Comparison of ENCODE assay signal across 8 cellular contexts in the genomic region with DNA sequence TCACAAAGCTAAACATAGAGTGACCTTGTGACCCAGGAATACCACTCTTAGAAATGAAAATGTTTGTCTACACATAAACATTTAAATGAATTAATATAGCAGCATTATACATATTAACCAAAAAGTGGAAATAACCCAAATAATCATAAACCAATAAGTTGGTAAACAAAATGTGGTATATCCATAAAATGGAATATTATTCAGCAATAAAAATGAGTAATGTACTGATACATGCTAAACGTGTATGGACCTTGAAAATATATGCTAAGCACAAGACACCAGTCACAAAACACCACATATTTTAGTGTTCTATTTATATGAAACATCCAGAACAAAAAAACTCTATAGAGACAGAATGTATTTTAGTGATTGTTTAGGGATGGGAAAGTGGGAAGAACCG.
"Had no signal": no experiment of that assay in that cellular context is flagged by ENCODE, and none has a peak within 500 bp of the region (broad histone marks: within the 10 kb centered on the region; RNA-seq: fewer than 3 reads in every experiment).

No MANE protein-coding gene starts in this region.

- DNase-seq: GDM1, GF-D8 had no signal

- FAIRE-seq: G401.6, GM12878, GM12891, GM12892, GM18507, GM19239 had no signal

- H3K4me3 ChIP-seq: GM12878 had no signal

- ATAC-seq: GM12878 had no signal
